In genomic region chr17:44584498-44584897, GRCh38 we compare ENCODE assay signal across 25 cellular contexts. TPM values are rescaled to one million over a fixed set of nuclear protein-coding genes. Genes with fewer than 3 reads are reported as not detected.
DNase-seq lines count a peak whose midpoint lies in the region; ATAC-seq, FAIRE-seq and TF ChIP-seq lines count a peak whose summit lies in the region.
"Had no signal": no experiment of that assay in that cellular context is flagged by ENCODE, and none has a peak within 500 bp of the region (broad histone marks: within the 10 kb centered on the region; RNA-seq: fewer than 3 reads in every experiment).

No MANE protein-coding gene starts in this region.

- no peaks in the 10 kb centered on the region for H3K36me3 Mint-ChIP-seq in progenitor cell of endocrine pancreas (ENCODE audit: insufficient read depth)
- H3K36me3 Mint-ChIP-seq in activated naive CD4-positive, alpha-beta T cell treated with anti-CD3 and anti-CD28 coated beads for 36 hours (ENCODE audit: low read depth), result no peaks in the 10 kb centered on the region
- H3K36me3 Mint-ChIP-seq: activated naive CD4-positive, alpha-beta T cell treated with anti-CD3 and anti-CD28 coated beads, Interleukin-2, amount 50 U/mL, for 72 hours had no signal

- H3K9me3 Mint-ChIP-seq in progenitor cell of endocrine pancreas (ENCODE audit: low read depth), result no peaks in the 10 kb centered on the region
- no peaks in the 10 kb centered on the region for H3K9me3 Mint-ChIP-seq in activated naive CD4-positive, alpha-beta T cell treated with anti-CD3 and anti-CD28 coated beads for 36 hours
- H3K9me3 Mint-ChIP-seq: activated naive CD4-positive, alpha-beta T cell treated with anti-CD3 and anti-CD28 coated beads, Interleukin-2, amount 50 U/mL, for 72 hours; activated T-helper 17 cell treated with anti-CD3 and anti-CD28 coated beads, Interleukin-2, amount 50 U/mL, for 72 hours; central memory CD8-positive, alpha-beta T cell had no signal

- CTCF ChIA-PET in activated naive CD4-positive, alpha-beta T cell treated with anti-CD3 and anti-CD28 coated beads for 36 hours (lab: Charles Lee), result no interaction called here

- no peak for ATAC-seq in GM19397 (IDR thresholded peaks at IDR 0.05; ENCODE audit: unreplicated experiment)
- ATAC-seq: activated naive CD4-positive, alpha-beta T cell treated with anti-CD3 and anti-CD28 coated beads, Interleukin-2, amount 50 U/mL, for 72 hours; esophagus mucosa; sciatic nerve had no signal

- TF ChIP-seq CTCF in progenitor cell of endocrine pancreas (IDR thresholded peaks at IDR 0.05; ENCODE audit: unreplicated experiment), result no peak

- peak; percentile 98 for FAIRE-seq in G401.6 (lab: Jason Lieb, UNC)

- H3K4me1 Mint-ChIP-seq in progenitor cell of endocrine pancreas (ENCODE audit: low read depth), result peaks cover 17% of the 10 kb centered on the region
- H3K4me1 Mint-ChIP-seq in activated naive CD4-positive, alpha-beta T cell treated with anti-CD3 and anti-CD28 coated beads for 36 hours (ENCODE audit: low read depth), result no peaks in the 10 kb centered on the region
- H3K4me1 Mint-ChIP-seq: activated T-helper 17 cell treated with anti-CD3 and anti-CD28 coated beads, Interleukin-2, amount 50 U/mL, for 72 hours; central memory CD8-positive, alpha-beta T cell had no signal

- H3K27me3 Mint-ChIP-seq in progenitor cell of endocrine pancreas, result peaks cover 6% of the 10 kb centered on the region
- H3K27me3 Mint-ChIP-seq in activated naive CD4-positive, alpha-beta T cell treated with anti-CD3 and anti-CD28 coated beads for 36 hours (ENCODE audit: low read depth), result peaks cover 5% of the 10 kb centered on the region

- DNase-seq in amniotic epithelial cell (ENCODE audit: low read depth) (peak; percentile 49), islet precursor cell (peak; percentile 78), progenitor cell of endocrine pancreas (ENCODE audit: low spot score, unreplicated experiment) (no peak), DMS153 (lab: John Stamatoyannopoulos, UW) (no peak)
- DNase-seq in activated naive CD4-positive, alpha-beta T cell treated with Interleukin-2 at 50 U/mL for 16 hours, result no peak
- no peak for DNase-seq in activated naive CD4-positive, alpha-beta T cell treated with anti-CD3 and anti-CD28 coated beads for 36 hours
- DNase-seq: activated CD4-positive, alpha-beta T cell treated with anti-CD3 and anti-CD28 coated beads for 48 hours; C1 segment of cervical spinal cord; dermis blood vessel endothelial cell; DMS53; GDM1; glutamatergic neuron; MV-4-11; NCI-H1436; NCI-H345; stimulated activated CD4-positive, alpha-beta T cell treated with anti-CD3 and anti-CD28 coated beads, Interleukin-12 subunit alpha, Interleukin-12 subunit beta, amount 100 ng/mL, for 4 hours; stimulated activated CD4-positive, alpha-beta T cell treated with anti-CD3 and anti-CD28 coated beads, Interleukin-2, amount 100 ng/mL, for 48 hours; SW 1271 had no signal

- intact Hi-C loops in activated naive CD4-positive, alpha-beta T cell treated with anti-CD3 and anti-CD28 coated beads for 36 hours (cut with micrococcal nuclease), result no loop called here

- no peak overlapping the region for H3K4me3 Mint-ChIP-seq in progenitor cell of endocrine pancreas (ENCODE audit: low read depth)
- no peak overlapping the region for H3K4me3 Mint-ChIP-seq in activated naive CD4-positive, alpha-beta T cell treated with anti-CD3 and anti-CD28 coated beads for 36 hours
- H3K4me3 Mint-ChIP-seq: activated T-helper 17 cell treated with anti-CD3 and anti-CD28 coated beads, Interleukin-2, amount 50 U/mL, for 72 hours; central memory CD8-positive, alpha-beta T cell had no signal

- H3K27ac Mint-ChIP-seq in progenitor cell of endocrine pancreas, result peak overlapping the region; percentile 56
- no peak overlapping the region for H3K27ac Mint-ChIP-seq in activated naive CD4-positive, alpha-beta T cell treated with anti-CD3 and anti-CD28 coated beads for 36 hours
- H3K27ac Mint-ChIP-seq: activated naive CD4-positive, alpha-beta T cell treated with anti-CD3 and anti-CD28 coated beads, Interleukin-2, amount 50 U/mL, for 72 hours; activated T-helper 17 cell treated with anti-CD3 and anti-CD28 coated beads, Interleukin-2, amount 50 U/mL, for 72 hours had no signal

RNA-seq across cellular contexts. Expression of gene FZD2, which starts 27.2 kb away (rescaled TPM):
- 73.6 and 89.7 TPM in 2 replicates for total RNA-seq in progenitor cell of endocrine pancreas
- not detected for total RNA-seq in activated naive CD4-positive, alpha-beta T cell treated with anti-CD3 and anti-CD28 coated beads for 36 hours
- total RNA-seq: activated T-helper 17 cell treated with anti-CD3 and anti-CD28 coated beads, Interleukin-2, amount 50 U/mL, for 72 hours had no signal

Comparison
In these comparisons a context has a peak if more than half of its experiments do, and no peak if none do; other contexts are left out.
1. DNase-seq: peak in amniotic epithelial cell (single experiment) and islet precursor cell (single experiment); none in progenitor cell of endocrine pancreas (single experiment), activated naive CD4-positive, alpha-beta T cell treated with Interleukin-2 at 50 U/mL for 16 hours (single experiment), activated naive CD4-positive, alpha-beta T cell treated with anti-CD3 and anti-CD28 coated beads for 36 hours (single experiment) and DMS153 (single experiment).
2. RNA of gene FZD2, which starts 27.2 kb away (total RNA-seq): 73.6 to 89.7 TPM in progenitor cell of endocrine pancreas; not detected in activated naive CD4-positive, alpha-beta T cell treated with anti-CD3 and anti-CD28 coated beads for 36 hours; every median in the first group is over 10 times any median in the second.